In genomic region chr18:3449702-3450357, GRCh38 we compare ENCODE assay signal across 1 cellular context.
TF ChIP-seq lines count a peak whose summit lies in the region.

TSS of gene TGIF1 (plus strand) at chr18:3450172. CDS start at chr18:3450490, 318 bp downstream.

TF ChIP-seq in neural cell, 6 proteins besides CTCF, POLR2A, EP300 and RAD21 (continued from another document):
- no peak for TF ChIP-seq REST (IDR thresholded peaks at IDR 0.05; ENCODE audit: borderline replicate concordance)
- TF ChIP-seq SMC3 (conservative IDR thresholded peaks at IDR 0.05; ENCODE audit: poor library complexity), result no peak
- peak; percentile 4 for TF ChIP-seq POLR2AphosphoS5 (IDR thresholded peaks at IDR 0.05)
- no peak for TF ChIP-seq EZH2 (IDR thresholded peaks at IDR 0.05; ENCODE audit: borderline replicate concordance, insufficient read depth, low read length, poor library complexity, severe bottlenecking)
- TF ChIP-seq MXI1 (conservative IDR thresholded peaks at IDR 0.05; ENCODE audit: poor library complexity, severe bottlenecking), result no peak
TF ChIP-seq in neural cell: peak in this region for 1.
